1 cellular context compared by ENCODE assay signal in genomic region chr9:92001948-92002347, GRCh38. TPM values are rescaled to one million over a fixed set of nuclear protein-coding genes. Genes with fewer than 3 reads are reported as not detected.
"Had no signal": no experiment of that assay in that cellular context is flagged by ENCODE, and none has a peak within 500 bp of the region (broad histone marks: within the 10 kb centered on the region; RNA-seq: fewer than 3 reads in every experiment).

No MANE protein-coding gene starts in this region.

RNA-seq across cellular contexts. Expression of gene ROR2, which starts 51.9 kb away (rescaled TPM):
- total RNA-seq: PC-3 had no signal
